ENCODE assay signal across 14 cellular contexts in genomic region chr4:114229721-114230120, GRCh38.
A peak's percentile ranks its signal among the peaks of the same experiment; 100 is the strongest.
DNase-seq lines count a peak whose midpoint lies in the region; ATAC-seq and TF ChIP-seq lines count a peak whose summit lies in the region.
"Had no signal": no experiment of that assay in that cellular context is flagged by ENCODE, and none has a peak within 500 bp of the region (broad histone marks: within the 10 kb centered on the region; RNA-seq: fewer than 3 reads in every experiment).

No MANE protein-coding gene starts in this region.

- TF ChIP-seq EP300 in ovary (IDR thresholded peaks at IDR 0.05) = no peak

- no peaks in the 10 kb centered on the region for H3K36me3 Mint-ChIP-seq in brain
- no peaks in the 10 kb centered on the region for H3K36me3 Mint-ChIP-seq in activated naive CD4-positive, alpha-beta T cell treated with anti-CD3 and anti-CD28 coated beads for 36 hours (ENCODE audit: low read depth)
- H3K36me3 Mint-ChIP-seq: CD4-positive, CD25-positive, alpha-beta regulatory T cell had no signal

- intact Hi-C loops in activated naive CD4-positive, alpha-beta T cell treated with anti-CD3 and anti-CD28 coated beads for 36 hours (cut with micrococcal nuclease) = no loop called here
- intact Hi-C loops in ovary (cut with DNase I) = no loop called here

- CTCF ChIA-PET in activated naive CD4-positive, alpha-beta T cell treated with anti-CD3 and anti-CD28 coated beads for 36 hours (lab: Charles Lee) = no interaction called here

- peak overlapping the region in 3 of 5 experiments; percentile 54 to 90 (median 67) for H3K27ac Mint-ChIP-seq in brain
- H3K27ac Mint-ChIP-seq in activated naive CD4-positive, alpha-beta T cell treated with anti-CD3 and anti-CD28 coated beads for 36 hours = no peak overlapping the region
- H3K27ac Mint-ChIP-seq: CD4-positive, CD25-positive, alpha-beta regulatory T cell; GM23338 had no signal

- H3K27me3 Mint-ChIP-seq in brain = no peaks in the 10 kb centered on the region
- H3K27me3 Mint-ChIP-seq in activated naive CD4-positive, alpha-beta T cell treated with anti-CD3 and anti-CD28 coated beads for 36 hours (ENCODE audit: low read depth) = no peaks in the 10 kb centered on the region
- H3K27me3 Mint-ChIP-seq: CD4-positive, CD25-positive, alpha-beta regulatory T cell had no signal

- H3K4me1 Mint-ChIP-seq in brain = peaks cover 3% of the 10 kb centered on the region
- H3K4me1 Mint-ChIP-seq in activated naive CD4-positive, alpha-beta T cell treated with anti-CD3 and anti-CD28 coated beads for 36 hours (ENCODE audit: low read depth) = no peaks in the 10 kb centered on the region
- H3K4me1 Mint-ChIP-seq: CD4-positive, CD25-positive, alpha-beta regulatory T cell had no signal

- H3K4me3 ChIP-seq in ovary = no peak overlapping the region
- H3K4me3 ChIP-seq: BLaER1 treated with 17β-estradiol and CSF1 and Interleukin-3, amounts not matched to agents 10 nM and 100 nM; GM23338 had no signal

- no peak overlapping the region for H3K27ac ChIP-seq in ovary
- H3K27ac ChIP-seq: BLaER1 treated with 17β-estradiol and CSF1 and Interleukin-3, amounts not matched to agents 10 nM and 100 nM; HL-60 had no signal

- DNase-seq in DMS 273 (lab: John Stamatoyannopoulos, UW; ENCODE audit: unreplicated experiment) (peak; percentile 76), NCI-H2171 (lab: John Stamatoyannopoulos, UW) (peak; percentile 29), inferior parietal cortex (ENCODE audit: extremely low spot score) (peak; percentile 5), ovary (no peak)
- no peak for DNase-seq in activated naive CD4-positive, alpha-beta T cell treated with anti-CD3 and anti-CD28 coated beads for 36 hours
- DNase-seq: ACHN; CD4-positive, CD25-positive, alpha-beta regulatory T cell; DMS79; H7 had no signal

- peak overlapping the region in 1 of 5 experiments; percentile 31 for H3K4me3 Mint-ChIP-seq in brain
- no peak overlapping the region for H3K4me3 Mint-ChIP-seq in activated naive CD4-positive, alpha-beta T cell treated with anti-CD3 and anti-CD28 coated beads for 36 hours
- H3K4me3 Mint-ChIP-seq: CD4-positive, CD25-positive, alpha-beta regulatory T cell; GM23338 had no signal

- peaks cover 0 to 10% (median 3%) of the 10 kb centered on the region in 5 experiments for H3K9me3 Mint-ChIP-seq in brain
- H3K9me3 Mint-ChIP-seq in activated naive CD4-positive, alpha-beta T cell treated with anti-CD3 and anti-CD28 coated beads for 36 hours = no peaks in the 10 kb centered on the region
- H3K9me3 Mint-ChIP-seq: CD4-positive, CD25-positive, alpha-beta regulatory T cell; GM23338 had no signal

- H3K36me3 ChIP-seq in ovary = no peaks in the 10 kb centered on the region
- H3K36me3 ChIP-seq: BLaER1 treated with 17β-estradiol and CSF1 and Interleukin-3, amounts not matched to agents 10 nM and 100 nM had no signal

- no peak for TF ChIP-seq POLR2A in ovary (IDR thresholded peaks at IDR 0.05)

- TF ChIP-seq CTCF in brain (conservative IDR thresholded peaks at IDR 0.05) (no peak), ovary (IDR thresholded peaks at IDR 0.05) (no peak)

- H3K9me3 ChIP-seq in ovary = no peaks in the 10 kb centered on the region
- H3K9me3 ChIP-seq: BLaER1 treated with 17β-estradiol and CSF1 and Interleukin-3, amounts not matched to agents 10 nM and 100 nM had no signal

- 77 to 81% (median 78%) methylated on average over 3 of the region's 3 CpGs for WGBS in ovary, 3 donors

- H3K27me3 ChIP-seq in ovary = no peaks in the 10 kb centered on the region
- H3K27me3 ChIP-seq: BLaER1 treated with 17β-estradiol and CSF1 and Interleukin-3, amounts not matched to agents 10 nM and 100 nM had no signal

- H3K4me1 ChIP-seq in ovary (ENCODE audit: insufficient read depth) = no peaks in the 10 kb centered on the region

- ATAC-seq in HG02588 (IDR thresholded peaks at IDR 0.05; ENCODE audit: unreplicated experiment) = no peak
- ATAC-seq: GM23338 had no signal

Comparison
In these comparisons a context has a peak if more than half of its experiments do, and no peak if none do; other contexts are left out.
1. DNase-seq: peak in DMS 273 (single experiment), NCI-H2171 (single experiment) and inferior parietal cortex (single experiment); none in activated naive CD4-positive, alpha-beta T cell treated with anti-CD3 and anti-CD28 coated beads for 36 hours (single experiment) and ovary (0 of 5).